Comparison of ENCODE assay signal across 1 cellular context in the genomic region with DNA sequence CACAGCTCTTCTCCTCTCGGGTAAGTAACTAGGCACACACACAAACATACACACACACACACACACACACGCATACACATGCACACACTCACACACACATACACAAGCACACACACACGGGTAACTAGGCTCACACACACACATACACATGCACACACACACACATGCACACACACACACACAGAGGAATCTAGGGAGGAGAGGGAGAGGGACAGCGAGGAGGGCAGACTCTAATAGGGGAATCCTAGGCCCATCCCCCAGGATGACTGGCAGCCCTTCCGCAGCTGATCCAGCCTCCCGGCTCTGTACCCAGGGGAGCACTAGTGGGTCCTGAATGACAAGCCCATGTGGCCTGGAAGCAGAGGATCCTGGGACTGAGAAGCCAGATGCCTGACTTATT.
TF ChIP-seq lines count a peak whose summit lies in the region.

No MANE protein-coding gene starts in this region.

TF ChIP-seq in HEK293, 187 proteins besides CTCF, POLR2A, EP300 and RAD21 (continued from another document):
- TF ChIP-seq ZNF341 (tag by site-specific recombination; IDR thresholded peaks at IDR 0.05; ENCODE audit: low read depth) (peak; percentile 79), ZNF664 (tag by site-specific recombination; IDR thresholded peaks at IDR 0.05) (no peak), ZNF112 (tag by site-specific recombination; IDR thresholded peaks at IDR 0.05) (no peak), ZNF707 (tag by site-specific recombination; IDR thresholded peaks at IDR 0.05) (no peak), ZNF660 (tag by site-specific recombination; IDR thresholded peaks at IDR 0.05) (no peak), ZNF776 (tag by site-specific recombination; IDR thresholded peaks at IDR 0.05; ENCODE audit: borderline replicate concordance) (no peak), ZNF423 (tag by site-specific recombination; IDR thresholded peaks at IDR 0.05) (no peak), ZNF521 (tag by site-specific recombination; IDR thresholded peaks at IDR 0.05) (0 out of 2 replicates have a peak, but pooled peaks have one; percentile 38), GLIS2 (tag by site-specific recombination; IDR thresholded peaks at IDR 0.05) (no peak), ZSCAN16 (tag by site-specific recombination; IDR thresholded peaks at IDR 0.05) (no peak), ZNF248 (tag by site-specific recombination; IDR thresholded peaks at IDR 0.05) (no peak), PBX3 (CRISPR knock-in tag; IDR thresholded peaks at IDR 0.05) (no peak), KLF9 (tag by site-specific recombination; IDR thresholded peaks at IDR 0.05; ENCODE audit: low read depth) (no peak), ZBTB1 (tag by site-specific recombination; IDR thresholded peaks at IDR 0.05) (no peak), ZNF621 (tag by site-specific recombination; IDR thresholded peaks at IDR 0.05) (no peak), ZNF600 (tag by site-specific recombination; IDR thresholded peaks at IDR 0.05) (peak; percentile 74), KLF16 (tag by site-specific recombination; IDR thresholded peaks at IDR 0.05) (no peak), ZNF24 (tag by site-specific recombination; IDR thresholded peaks at IDR 0.05) (no peak), SP7 (tag by site-specific recombination; IDR thresholded peaks at IDR 0.05) (peak; percentile 39; the same call in 1 of the 2 replicates)
- TF ChIP-seq, protein P1, sequence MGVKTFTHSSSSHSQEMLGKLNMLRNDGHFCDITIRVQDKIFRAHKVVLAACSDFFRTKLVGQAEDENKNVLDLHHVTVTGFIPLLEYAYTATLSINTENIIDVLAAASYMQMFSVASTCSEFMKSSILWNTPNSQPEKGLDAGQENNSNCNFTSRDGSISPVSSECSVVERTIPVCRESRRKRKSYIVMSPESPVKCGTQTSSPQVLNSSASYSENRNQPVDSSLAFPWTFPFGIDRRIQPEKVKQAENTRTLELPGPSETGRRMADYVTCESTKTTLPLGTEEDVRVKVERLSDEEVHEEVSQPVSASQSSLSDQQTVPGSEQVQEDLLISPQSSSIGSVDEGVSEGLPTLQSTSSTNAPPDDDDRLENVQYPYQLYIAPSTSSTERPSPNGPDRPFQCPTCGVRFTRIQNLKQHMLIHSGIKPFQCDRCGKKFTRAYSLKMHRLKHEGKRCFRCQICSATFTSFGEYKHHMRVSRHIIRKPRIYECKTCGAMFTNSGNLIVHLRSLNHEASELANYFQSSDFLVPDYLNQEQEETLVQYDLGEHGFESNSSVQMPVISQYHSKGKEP (tag by site-specific recombination; IDR thresholded peaks at IDR 0.05): no peak
- TF ChIP-seq, protein P2, sequence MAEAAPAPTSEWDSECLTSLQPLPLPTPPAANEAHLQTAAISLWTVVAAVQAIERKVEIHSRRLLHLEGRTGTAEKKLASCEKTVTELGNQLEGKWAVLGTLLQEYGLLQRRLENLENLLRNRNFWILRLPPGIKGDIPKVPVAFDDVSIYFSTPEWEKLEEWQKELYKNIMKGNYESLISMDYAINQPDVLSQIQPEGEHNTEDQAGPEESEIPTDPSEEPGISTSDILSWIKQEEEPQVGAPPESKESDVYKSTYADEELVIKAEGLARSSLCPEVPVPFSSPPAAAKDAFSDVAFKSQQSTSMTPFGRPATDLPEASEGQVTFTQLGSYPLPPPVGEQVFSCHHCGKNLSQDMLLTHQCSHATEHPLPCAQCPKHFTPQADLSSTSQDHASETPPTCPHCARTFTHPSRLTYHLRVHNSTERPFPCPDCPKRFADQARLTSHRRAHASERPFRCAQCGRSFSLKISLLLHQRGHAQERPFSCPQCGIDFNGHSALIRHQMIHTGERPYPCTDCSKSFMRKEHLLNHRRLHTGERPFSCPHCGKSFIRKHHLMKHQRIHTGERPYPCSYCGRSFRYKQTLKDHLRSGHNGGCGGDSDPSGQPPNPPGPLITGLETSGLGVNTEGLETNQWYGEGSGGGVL (tag by site-specific recombination; IDR thresholded peaks at IDR 0.05): peak; percentile 92
- TF ChIP-seq, protein P3, sequence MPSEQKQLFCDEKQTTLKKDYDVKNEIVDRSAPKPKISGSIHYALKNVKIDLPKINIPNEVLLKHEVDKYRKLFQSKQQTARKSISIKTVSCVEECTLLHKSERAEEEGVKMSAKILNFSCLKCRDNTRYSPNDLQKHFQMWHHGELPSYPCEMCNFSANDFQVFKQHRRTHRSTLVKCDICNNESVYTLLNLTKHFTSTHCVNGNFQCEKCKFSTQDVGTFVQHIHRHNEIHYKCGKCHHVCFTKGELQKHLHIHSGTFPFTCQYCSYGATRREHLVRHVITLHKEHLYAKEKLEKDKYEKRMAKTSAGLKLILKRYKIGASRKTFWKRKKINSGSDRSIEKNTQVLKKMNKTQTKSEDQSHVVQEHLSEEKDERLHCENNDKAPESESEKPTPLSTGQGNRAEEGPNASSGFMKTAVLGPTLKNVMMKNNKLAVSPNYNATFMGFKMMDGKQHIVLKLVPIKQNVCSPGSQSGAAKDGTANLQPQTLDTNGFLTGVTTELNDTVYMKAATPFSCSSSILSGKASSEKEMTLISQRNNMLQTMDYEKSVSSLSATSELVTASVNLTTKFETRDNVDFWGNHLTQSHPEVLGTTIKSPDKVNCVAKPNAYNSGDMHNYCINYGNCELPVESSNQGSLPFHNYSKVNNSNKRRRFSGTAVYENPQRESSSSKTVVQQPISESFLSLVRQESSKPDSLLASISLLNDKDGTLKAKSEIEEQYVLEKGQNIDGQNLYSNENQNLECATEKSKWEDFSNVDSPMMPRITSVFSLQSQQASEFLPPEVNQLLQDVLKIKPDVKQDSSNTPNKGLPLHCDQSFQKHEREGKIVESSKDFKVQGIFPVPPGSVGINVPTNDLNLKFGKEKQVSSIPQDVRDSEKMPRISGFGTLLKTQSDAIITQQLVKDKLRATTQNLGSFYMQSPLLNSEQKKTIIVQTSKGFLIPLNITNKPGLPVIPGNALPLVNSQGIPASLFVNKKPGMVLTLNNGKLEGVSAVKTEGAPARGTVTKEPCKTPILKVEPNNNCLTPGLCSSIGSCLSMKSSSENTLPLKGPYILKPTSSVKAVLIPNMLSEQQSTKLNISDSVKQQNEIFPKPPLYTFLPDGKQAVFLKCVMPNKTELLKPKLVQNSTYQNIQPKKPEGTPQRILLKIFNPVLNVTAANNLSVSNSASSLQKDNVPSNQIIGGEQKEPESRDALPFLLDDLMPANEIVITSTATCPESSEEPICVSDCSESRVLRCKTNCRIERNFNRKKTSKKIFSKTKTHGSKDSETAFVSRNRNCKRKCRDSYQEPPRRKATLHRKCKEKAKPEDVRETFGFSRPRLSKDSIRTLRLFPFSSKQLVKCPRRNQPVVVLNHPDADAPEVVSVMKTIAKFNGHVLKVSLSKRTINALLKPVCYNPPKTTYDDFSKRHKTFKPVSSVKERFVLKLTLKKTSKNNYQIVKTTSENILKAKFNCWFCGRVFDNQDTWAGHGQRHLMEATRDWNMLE (tag by site-specific recombination; conservative IDR thresholded peaks at IDR 0.05; ENCODE audit: low read depth): no peak
